Comparison of ENCODE assay signal across 24 cellular contexts in genomic region chr3:94671078-94671477, GRCh38.
"Had no signal": no experiment of that assay in that cellular context is flagged by ENCODE, and none has a peak within 500 bp of the region (broad histone marks: within the 10 kb centered on the region; RNA-seq: fewer than 3 reads in every experiment).

No MANE protein-coding gene starts in this region.

- DNase-seq: cortex of kidney; effector memory CD8-positive, alpha-beta T cell; foreskin fibroblast; gastrocnemius medialis; head of caudate nucleus; left ventricle myocardium superior; lower lobe of right lung; natural killer cell; occipital lobe; ovary; posterior cingulate gyrus; sigmoid colon; spleen; stimulated activated CD4-positive, alpha-beta T cell treated with anti-CD3 and anti-CD28 coated beads, Interleukin-2, amount 100 ng/mL, for 48 hours; stimulated activated naive B cell treated with anti-CD40 and anti-IgM and Interleukin-4, amounts not matched to agents 10 μg/mL and 1 μg/mL and 100 μg/mL, for 72 hours; upper lobe of left lung had no signal

- H3K27ac Mint-ChIP-seq: effector memory CD8-positive, alpha-beta T cell; natural killer cell; stimulated activated naive B cell treated with anti-CD40 and anti-IgM and Interleukin-4, amounts not matched to agents 10 μg/mL and 1 μg/mL and 100 μg/mL, for 72 hours; stimulated activated naive CD8-positive, alpha-beta T cell treated with anti-CD3 and anti-CD28 coated beads, Interleukin-15, Interleukin-2, amounts not matched to agents 100 ng/mL and 50 ng/mL, for 24 hours had no signal

- H3K36me3 ChIP-seq: gastrocnemius medialis, lower lobe of right lung, ovary, right atrium auricular region, sigmoid colon, spleen, thoracic aorta, tibial nerve, upper lobe of left lung had no signal

- FAIRE-seq: keratinocyte, urothelium cell line had no signal

- H3K27me3 Mint-ChIP-seq: effector memory CD8-positive, alpha-beta T cell; stimulated activated naive B cell treated with anti-CD40 and anti-IgM and Interleukin-4, amounts not matched to agents 10 μg/mL and 1 μg/mL and 100 μg/mL, for 72 hours; stimulated activated naive CD8-positive, alpha-beta T cell treated with anti-CD3 and anti-CD28 coated beads, Interleukin-15, Interleukin-2, amounts not matched to agents 100 ng/mL and 50 ng/mL, for 24 hours had no signal

- H3K4me3 Mint-ChIP-seq: effector memory CD8-positive, alpha-beta T cell; natural killer cell; stimulated activated naive B cell treated with anti-CD40 and anti-IgM and Interleukin-4, amounts not matched to agents 10 μg/mL and 1 μg/mL and 100 μg/mL, for 72 hours; stimulated activated naive CD8-positive, alpha-beta T cell treated with anti-CD3 and anti-CD28 coated beads, Interleukin-15, Interleukin-2, amounts not matched to agents 100 ng/mL and 50 ng/mL, for 24 hours had no signal

- H3K27ac ChIP-seq: epithelial cell of prostate, gastrocnemius medialis, lower lobe of right lung, ovary, right atrium auricular region, sigmoid colon, spleen, thoracic aorta, tibial nerve, upper lobe of left lung had no signal

- H3K9me3 Mint-ChIP-seq: stimulated activated naive B cell treated with anti-CD40 and anti-IgM and Interleukin-4, amounts not matched to agents 10 μg/mL and 1 μg/mL and 100 μg/mL, for 72 hours had no signal

- H3K4me1 ChIP-seq: gastrocnemius medialis, lower lobe of right lung, right atrium auricular region, sigmoid colon, spleen, tibial nerve, upper lobe of left lung had no signal

- H3K27me3 ChIP-seq: gastrocnemius medialis, right atrium auricular region, sigmoid colon, spleen, tibial nerve, upper lobe of left lung had no signal

- H3K4me1 Mint-ChIP-seq: natural killer cell; stimulated activated naive B cell treated with anti-CD40 and anti-IgM and Interleukin-4, amounts not matched to agents 10 μg/mL and 1 μg/mL and 100 μg/mL, for 72 hours had no signal

- H3K4me3 ChIP-seq: gastrocnemius medialis, lower lobe of right lung, ovary, right atrium auricular region, sigmoid colon, spleen, thoracic aorta, tibial nerve, upper lobe of left lung had no signal

- ATAC-seq: effector memory CD8-positive, alpha-beta T cell; esophagus mucosa; gastrocnemius medialis; left ventricle myocardium superior; lower lobe of right lung; natural killer cell; stimulated activated naive B cell treated with anti-CD40 and anti-IgM and Interleukin-4, amounts not matched to agents 10 μg/mL and 1 μg/mL and 100 μg/mL, for 72 hours had no signal

- H3K9me3 ChIP-seq: gastrocnemius medialis, lower lobe of right lung, ovary, right atrium auricular region, sigmoid colon, thoracic aorta had no signal

- H3K36me3 Mint-ChIP-seq: natural killer cell; stimulated activated naive B cell treated with anti-CD40 and anti-IgM and Interleukin-4, amounts not matched to agents 10 μg/mL and 1 μg/mL and 100 μg/mL, for 72 hours had no signal
